Comparison of ENCODE assay signal across 6 cellular contexts in the genomic region with DNA sequence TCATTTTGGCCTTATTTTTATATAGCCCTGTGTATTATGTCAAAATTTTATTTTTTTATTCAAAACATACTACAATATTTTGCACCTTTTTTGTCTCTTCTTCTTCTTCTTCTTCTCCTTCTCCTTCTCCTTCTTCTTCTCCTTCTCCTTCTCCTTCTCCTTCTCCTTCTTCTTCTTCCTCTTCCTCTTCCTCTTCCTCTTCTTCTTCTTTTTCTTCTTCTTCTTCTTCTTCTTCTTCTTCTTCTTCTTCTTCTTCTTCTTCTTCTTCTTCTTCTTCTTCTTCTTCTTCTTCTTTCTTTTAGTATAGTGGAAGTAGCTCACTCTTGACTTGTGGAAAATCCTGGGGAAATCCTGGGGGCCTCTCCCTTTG. TPM values are rescaled to one million over a fixed set of nuclear protein-coding genes. Genes with fewer than 3 reads are reported as not detected.
"Had no signal": no experiment of that assay in that cellular context is flagged by ENCODE, and none has a peak within 500 bp of the region (broad histone marks: within the 10 kb centered on the region; RNA-seq: fewer than 3 reads in every experiment).

No MANE protein-coding gene starts in this region.

RNA-seq across cellular contexts. Expression of a gene that starts 2.6 kb away (rescaled TPM):
- total RNA-seq: HepG2, HT-29, HT1080, IMR-90, K562 had no signal
- polyA plus RNA-seq: HepG2, IgD-negative memory B cell, IMR-90, K562 had no signal

RNA-seq across cellular contexts. Expression of a gene that starts 9.0 kb away (rescaled TPM):
- total RNA-seq: HepG2, HT-29, HT1080, IMR-90, K562 had no signal
- polyA plus RNA-seq: HepG2, IgD-negative memory B cell, IMR-90, K562 had no signal

RNA-seq across cellular contexts. Expression of a gene that starts 49.0 kb away (rescaled TPM):
- total RNA-seq: HT1080, IMR-90, K562 had no signal
- polyA plus RNA-seq: IgD-negative memory B cell, IMR-90, K562 had no signal

RNA-seq across cellular contexts. Expression of a gene that starts 56.5 kb away (rescaled TPM):
- total RNA-seq: HepG2, HT-29, HT1080, IMR-90 had no signal
- polyA plus RNA-seq: HepG2, IgD-negative memory B cell, IMR-90 had no signal
